In the genomic region with DNA sequence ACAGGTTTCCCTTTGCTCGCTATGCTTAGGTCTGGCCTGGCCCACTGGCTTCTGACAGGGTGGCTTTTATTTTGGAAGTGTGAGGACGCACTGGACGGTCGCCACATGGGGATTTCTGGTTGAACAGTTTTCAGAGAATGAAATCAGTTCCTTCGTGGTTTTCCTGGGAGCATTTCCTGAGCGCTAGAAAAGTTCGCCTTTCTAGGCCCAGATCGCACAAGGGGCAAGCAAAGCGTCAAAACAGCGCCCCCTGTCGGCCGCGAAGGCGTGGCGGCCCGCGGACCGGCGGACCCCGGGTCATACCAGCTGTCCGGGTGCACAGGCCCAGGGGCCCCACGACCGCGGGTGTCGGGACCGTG, we compare ENCODE assay signal across 8 cellular contexts. TPM values are rescaled to one million over a fixed set of nuclear protein-coding genes. Genes with fewer than 3 reads are reported as not detected.
DNase-seq lines count a peak whose midpoint lies in the region; ATAC-seq, FAIRE-seq and TF ChIP-seq lines count a peak whose summit lies in the region.

No MANE protein-coding gene starts in this region.

- intact Hi-C loops in A673 (cut with micrococcal nuclease; ENCODE audit: unreplicated experiment): loop anchor here (5.0 kb wide), 3 partner anchors 103 to 367 kb away; a partner anchor contains a TSS
- intact Hi-C loops in activated CD4-positive, alpha-beta T cell treated with anti-CD3 and anti-CD28 coated beads for 36 hours (cut with DNase I, micrococcal nuclease): loop anchor here (1.0 to 5.0 kb wide), 7 partner anchors 12 to 602 kb away; a partner anchor contains a TSS

- H3K27ac Mint-ChIP-seq in activated CD4-positive, alpha-beta T cell treated with anti-CD3 and anti-CD28 coated beads for 36 hours: peak overlapping the region; percentile 87

- no peaks in the 10 kb centered on the region for H3K9me3 Mint-ChIP-seq in activated CD4-positive, alpha-beta T cell treated with anti-CD3 and anti-CD28 coated beads for 36 hours (ENCODE audit: low read depth)

- POLR2A ChIA-PET in A673 (lab: Charles Lee; ENCODE audit: low non-redundant PET): no interaction called here
- POLR2A ChIA-PET in activated CD4-positive, alpha-beta T cell treated with anti-CD3 and anti-CD28 coated beads for 36 hours (lab: Charles Lee): no interaction called here

- H3K4me1 Mint-ChIP-seq in activated CD4-positive, alpha-beta T cell treated with anti-CD3 and anti-CD28 coated beads for 36 hours: peaks cover 41% of the 10 kb centered on the region

- peak; percentile 77 for FAIRE-seq in GM19239 (lab: Jason Lieb, UNC)

- BruUV-seq in A673 (replicated peaks; lab: Mats Ljungman, UMichigan): no TSS peak

- ATAC-seq in HG03565 (IDR thresholded peaks at IDR 0.05; ENCODE audit: unreplicated experiment) (peak; percentile 29), left lobe of liver (peak; percentile 82)
- peak; percentile 48 for ATAC-seq in activated CD4-positive, alpha-beta T cell treated with anti-CD3 and anti-CD28 coated beads for 36 hours

- H3K27me3 ChIP-seq in A673 (replicated peaks; ENCODE audit: insufficient read depth, low read depth, low read length, poor library complexity): no peaks in the 10 kb centered on the region

- H3K9me3 ChIP-seq in A673 (ENCODE audit: low read depth, low read length, poor library complexity, severe bottlenecking): no peaks in the 10 kb centered on the region

- TF ChIP-seq CTCF in A673 (conservative IDR thresholded peaks at IDR 0.05; ENCODE audit: low read depth, low read length) (peak; percentile 88), choroid plexus epithelial cell (conservative IDR thresholded peaks at IDR 0.05; ENCODE audit: low read depth, low read length) (peak; percentile 74)

- H3K4me3 Mint-ChIP-seq in activated CD4-positive, alpha-beta T cell treated with anti-CD3 and anti-CD28 coated beads for 36 hours: peak overlapping the region; percentile 78

- H3K4me1 ChIP-seq in A673 (ENCODE audit: insufficient read depth, low read length, poor library complexity, severe bottlenecking): peaks cover 20% of the 10 kb centered on the region

- H3K36me3 Mint-ChIP-seq in activated CD4-positive, alpha-beta T cell treated with anti-CD3 and anti-CD28 coated beads for 36 hours (ENCODE audit: low read depth): no peaks in the 10 kb centered on the region

- no peaks in the 10 kb centered on the region for H3K36me3 ChIP-seq in A673 (ENCODE audit: insufficient read depth, low read length, poor library complexity, severe bottlenecking)

- CTCF ChIA-PET in A673 (lab: Charles Lee): interaction anchor here (1.0 kb wide), 1 partner anchor 115 kb away, joined by 4 read pairs; no protein-coding TSS in a partner anchor
- CTCF ChIA-PET in activated CD4-positive, alpha-beta T cell treated with anti-CD3 and anti-CD28 coated beads for 36 hours (lab: Charles Lee): interaction anchor here (0.6 to 7.1 kb wide), 22 partner anchors 10 to 942 kb away, joined by 3 to 194 read pairs (median 5); a partner anchor contains a TSS

- H3K27ac ChIP-seq in A673 (ENCODE audit: low read depth, low read length, poor library complexity, severe bottlenecking): peak overlapping the region; percentile 52

- DNase-seq in A673 (ENCODE audit: low spot score): peak; percentile 72
- DNase-seq in GM19239 (ENCODE audit: insufficient read length, low spot score): peak; percentile 43
- peak; percentile 92 for DNase-seq in activated CD4-positive, alpha-beta T cell treated with anti-CD3 and anti-CD28 coated beads for 36 hours
- peak; percentile 65 for DNase-seq in choroid plexus epithelial cell (ENCODE audit: low read depth)
- peak; percentile 89 for DNase-seq in left lobe of liver (ENCODE audit: low spot score)
- DNase-seq in stimulated activated CD4-positive, alpha-beta T cell treated with anti-CD3 and anti-CD28 coated beads, Interleukin-2, amount 100 ng/mL, for 4 hours (ENCODE audit: low read depth): peak; percentile 71
- DNase-seq in NCI-H2029 (lab: John Stamatoyannopoulos, UW): no peak

- H3K4me3 ChIP-seq in A673 (ENCODE audit: low read depth, low read length, poor library complexity, severe bottlenecking) (peak overlapping the region; percentile 55), choroid plexus epithelial cell (ENCODE audit: low read depth, low read length) (peak overlapping the region; percentile 63)

- H3K27me3 Mint-ChIP-seq in activated CD4-positive, alpha-beta T cell treated with anti-CD3 and anti-CD28 coated beads for 36 hours: no peaks in the 10 kb centered on the region

RNA-seq across cellular contexts. Expression of a gene that starts 12.7 kb away (rescaled TPM):
- 16.2 and 17.6 TPM in 2 replicates for total RNA-seq in A673 (2021)
- total RNA-seq in activated CD4-positive, alpha-beta T cell treated with anti-CD3 and anti-CD28 coated beads for 36 hours: 10 to 100 TPM; 13.1 to 14.8 TPM
- 6.6 TPM for total RNA-seq in left lobe of liver

Comparison
In these comparisons a context has a peak if more than half of its experiments do, and no peak if none do; other contexts are left out.
1. ATAC-seq: peak in every context shown above with its lines; median percentile 82 in left lobe of liver; 48 in activated CD4-positive, alpha-beta T cell treated with anti-CD3 and anti-CD28 coated beads for 36 hours; 29 in HG03565.